In genomic region chr3:54004351-54004750, GRCh38 we compare ENCODE assay signal across 28 cellular contexts.
"Had no signal": no experiment of that assay in that cellular context is flagged by ENCODE, and none has a peak within 500 bp of the region (broad histone marks: within the 10 kb centered on the region; RNA-seq: fewer than 3 reads in every experiment).

No MANE protein-coding gene starts in this region.

- H3K4me1 Mint-ChIP-seq: activated CD4-positive, alpha-beta T cell treated with anti-CD3 and anti-CD28 coated beads for 36 hours; activated CD4-positive, alpha-beta T cell treated with anti-CD3 and anti-CD28 coated beads, Interleukin-2, amount 10 ng/mL, durations not matched to agents 24 days and 14 days had no signal

- H3K36me3 Mint-ChIP-seq: activated CD4-positive, alpha-beta memory T cell treated with anti-CD3 and anti-CD28 coated beads for 36 hours; activated naive CD8-positive, alpha-beta T cell had no signal

- H3K9me3 Mint-ChIP-seq: activated CD4-positive, alpha-beta memory T cell treated with anti-CD3 and anti-CD28 coated beads for 36 hours; activated CD4-positive, alpha-beta T cell treated with anti-CD3 and anti-CD28 coated beads, Interleukin-2, amount 10 ng/mL, durations not matched to agents 24 days and 14 days; activated T-cell treated with anti-CD3 and anti-CD28 coated beads, Interleukin-2, amount 50 U/mL, for 24 hours; activated T-cell treated with anti-CD3 and anti-CD28 coated beads, Interleukin-2, amount 50 U/mL, for 72 hours; effector memory CD8-positive, alpha-beta T cell had no signal

- H3K27ac ChIP-seq: brain microvascular endothelial cell, esophagus muscularis mucosa, heart left ventricle had no signal

- H3K4me3 Mint-ChIP-seq: activated CD4-positive, alpha-beta memory T cell treated with anti-CD3 and anti-CD28 coated beads for 36 hours; activated CD4-positive, alpha-beta T cell treated with anti-CD3 and anti-CD28 coated beads for 36 hours; activated CD4-positive, alpha-beta T cell treated with anti-CD3 and anti-CD28 coated beads, Interleukin-2, amount 10 ng/mL, durations not matched to agents 24 days and 14 days; activated CD8-positive, alpha-beta T cell treated with anti-CD3 and anti-CD28 coated beads, Interleukin-2, amount 10 ng/mL, durations not matched to agents 7 days and 5 days; activated naive CD8-positive, alpha-beta T cell; activated T-cell treated with anti-CD3 and anti-CD28 coated beads, Interleukin-2, amount 50 U/mL, for 24 hours; activated T-cell treated with anti-CD3 and anti-CD28 coated beads, Interleukin-2, amount 50 U/mL, for 72 hours; effector memory CD8-positive, alpha-beta T cell had no signal

- H3K27me3 Mint-ChIP-seq: activated CD4-positive, alpha-beta T cell treated with anti-CD3 and anti-CD28 coated beads, Interleukin-2, amount 10 ng/mL, durations not matched to agents 24 days and 14 days; activated naive CD8-positive, alpha-beta T cell had no signal

- H3K27ac Mint-ChIP-seq: activated CD4-positive, alpha-beta memory T cell treated with anti-CD3 and anti-CD28 coated beads for 36 hours; activated CD4-positive, alpha-beta T cell treated with anti-CD3 and anti-CD28 coated beads for 36 hours; activated CD4-positive, alpha-beta T cell treated with anti-CD3 and anti-CD28 coated beads, Interleukin-2, amount 10 ng/mL, durations not matched to agents 24 days and 14 days; activated CD8-positive, alpha-beta T cell treated with anti-CD3 and anti-CD28 coated beads, Interleukin-2, amount 10 ng/mL, durations not matched to agents 7 days and 5 days; activated naive CD8-positive, alpha-beta T cell; activated T-cell treated with anti-CD3 and anti-CD28 coated beads, Interleukin-2, amount 50 U/mL, for 24 hours; activated T-cell treated with anti-CD3 and anti-CD28 coated beads, Interleukin-2, amount 50 U/mL, for 72 hours; effector memory CD8-positive, alpha-beta T cell had no signal

- DNase-seq: activated CD4-positive, alpha-beta memory T cell treated with anti-CD3 and anti-CD28 coated beads for 36 hours; activated CD4-positive, alpha-beta T cell treated with anti-CD3 and anti-CD28 coated beads for 36 hours; activated CD4-positive, alpha-beta T cell treated with anti-CD3 and anti-CD28 coated beads, Interleukin-2, amount 10 ng/mL, durations not matched to agents 24 days and 14 days; activated CD4-positive, CD25-positive, alpha-beta regulatory T cell; activated CD4-positive, CD25-positive, alpha-beta regulatory T cell treated with anti-CD3 and anti-CD28 coated beads, Interleukin-2, amount 50 U/mL, for 72 hours; activated CD8-positive, alpha-beta memory T cell treated with anti-CD3 and anti-CD28 coated beads, Interleukin-2, amount 50 U/mL, for 48 hours; activated CD8-positive, alpha-beta T cell treated with anti-CD3 and anti-CD28 coated beads, Interleukin-2, amount 10 ng/mL, durations not matched to agents 7 days and 5 days; activated effector memory CD4-positive, alpha-beta T cell treated with Interleukin-2 at 50 U/mL for 16 hours; activated gamma-delta T cell treated with Interleukin-2 at 50 U/mL for 16 hours; activated naive CD4-positive, alpha-beta T cell treated with anti-CD3 and anti-CD28 coated beads, Interleukin-2, amount 50 U/mL, for 16 hours; activated naive CD4-positive, alpha-beta T cell treated with Interleukin-2 at 50 U/mL for 16 hours; activated T-cell treated with anti-CD3 and anti-CD28 coated beads for 4 hours; activated T-cell treated with anti-CD3 and anti-CD28 coated beads, Interleukin-2, amount 50 U/mL, for 24 hours; activated T-cell treated with anti-CD3 and anti-CD28 coated beads, Interleukin-2, amount 50 U/mL, for 72 hours; amniotic stem cell; anterior cingulate cortex; brain microvascular endothelial cell; cortex of kidney; dermis blood vessel endothelial cell; effector CD4-positive, alpha-beta T cell; effector memory CD8-positive, alpha-beta T cell; erythroblast; foreskin melanocyte; glutamatergic neuron; heart left ventricle; T-helper 2 cell had no signal

- ATAC-seq: activated CD4-positive, alpha-beta T cell treated with anti-CD3 and anti-CD28 coated beads for 36 hours; activated CD8-positive, alpha-beta T cell treated with anti-CD3 and anti-CD28 coated beads, Interleukin-2, amount 10 ng/mL, durations not matched to agents 7 days and 5 days; activated T-cell treated with anti-CD3 and anti-CD28 coated beads, Interleukin-2, amount 50 U/mL, for 72 hours; effector memory CD8-positive, alpha-beta T cell; heart left ventricle had no signal
